ENCODE assay signal across 1 cellular context in the genomic region with DNA sequence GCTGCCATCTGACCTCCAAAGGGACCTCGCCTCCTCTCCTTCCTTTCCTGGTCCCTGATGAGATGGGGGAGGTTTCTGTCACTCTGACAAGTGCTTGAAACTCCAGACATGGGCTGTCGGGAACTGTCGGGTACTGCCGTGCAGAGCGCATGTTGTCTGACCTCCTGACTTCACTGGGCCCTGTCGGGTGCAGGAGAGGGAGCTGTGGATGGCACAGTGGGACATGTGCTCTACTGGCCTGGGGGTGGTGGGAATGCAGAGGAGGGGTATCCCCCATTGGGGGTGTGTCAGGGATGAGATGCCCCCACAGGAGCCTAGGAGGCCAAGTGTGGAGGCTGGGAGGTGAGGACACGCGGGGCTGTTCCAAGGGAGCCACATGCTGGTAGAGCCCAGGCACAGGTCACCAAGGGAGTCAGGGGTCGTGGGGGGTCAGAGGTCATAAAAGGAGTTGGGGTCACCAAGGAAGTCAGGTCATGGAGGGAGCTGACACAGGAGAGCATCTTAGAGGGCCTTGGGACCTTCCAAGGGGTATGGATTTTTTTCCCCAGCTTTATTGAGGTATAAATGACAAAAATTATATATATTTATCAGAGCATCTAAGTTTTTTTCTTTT.
TF ChIP-seq lines count a peak whose summit lies in the region.

No MANE protein-coding gene starts in this region.

TF ChIP-seq in WTC11, 78 proteins besides CTCF, POLR2A, EP300 and RAD21 (continued from another document):
- TF ChIP-seq SOX15 (CRISPR knock-in tag; IDR thresholded peaks at IDR 0.05) = no peak
- no peak for TF ChIP-seq ELF4 (CRISPR knock-in tag; IDR thresholded peaks at IDR 0.05; ENCODE audit: low read depth)
TF ChIP-seq in WTC11: peak in this region for 0.
